In the genomic region with DNA sequence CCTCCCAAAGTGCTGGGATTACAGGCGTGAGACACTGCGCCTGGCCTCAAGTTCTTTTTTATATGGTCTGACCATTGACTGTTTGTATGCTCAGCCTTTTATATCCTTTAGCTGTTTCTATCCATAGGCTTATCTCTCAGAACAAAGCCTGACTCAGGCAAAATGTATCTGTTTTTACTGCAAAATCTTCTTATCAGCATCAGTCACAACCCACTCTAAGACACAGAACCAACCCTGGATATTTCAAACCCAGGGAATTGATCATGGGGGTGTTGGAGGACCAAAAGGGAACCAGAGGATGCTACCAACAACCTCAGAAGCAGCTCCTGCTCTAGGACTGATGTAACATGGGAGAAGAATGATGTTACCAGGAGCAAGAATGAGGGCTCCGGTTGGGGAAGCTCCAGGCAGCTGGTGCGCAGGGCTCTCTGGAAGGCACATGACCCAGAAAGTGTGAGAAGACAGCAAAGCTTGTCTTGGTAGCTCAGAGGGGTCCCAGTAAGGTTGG, we compare ENCODE assay signal across 1 cellular context.
A peak's percentile ranks its signal among the peaks of the same experiment; 100 is the strongest.
TF ChIP-seq lines count a peak whose summit lies in the region.

No MANE protein-coding gene starts in this region.

TF ChIP-seq in K562, 482 proteins besides CTCF, POLR2A, EP300 and RAD21 (continued from another document and continues in another):
- TF ChIP-seq, protein P1, sequence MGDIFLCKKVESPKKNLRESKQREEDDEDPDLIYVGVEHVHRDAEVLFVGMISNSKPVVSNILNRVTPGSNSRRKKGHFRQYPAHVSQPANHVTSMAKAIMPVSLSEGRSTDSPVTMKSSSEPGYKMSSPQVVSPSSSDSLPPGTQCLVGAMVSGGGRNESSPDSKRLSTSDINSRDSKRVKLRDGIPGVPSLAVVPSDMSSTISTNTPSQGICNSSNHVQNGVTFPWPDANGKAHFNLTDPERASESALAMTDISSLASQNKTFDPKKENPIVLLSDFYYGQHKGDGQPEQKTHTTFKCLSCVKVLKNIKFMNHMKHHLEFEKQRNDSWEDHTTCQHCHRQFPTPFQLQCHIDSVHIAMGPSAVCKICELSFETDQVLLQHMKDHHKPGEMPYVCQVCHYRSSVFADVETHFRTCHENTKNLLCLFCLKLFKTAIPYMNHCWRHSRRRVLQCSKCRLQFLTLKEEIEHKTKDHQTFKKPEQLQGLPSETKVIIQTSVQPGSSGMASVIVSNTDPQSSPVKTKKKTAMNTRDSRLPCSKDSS (IDR thresholded peaks at IDR 0.05; ENCODE audit: low read depth, partially characterized antibody), result no peak
- TF ChIP-seq, protein P2, sequence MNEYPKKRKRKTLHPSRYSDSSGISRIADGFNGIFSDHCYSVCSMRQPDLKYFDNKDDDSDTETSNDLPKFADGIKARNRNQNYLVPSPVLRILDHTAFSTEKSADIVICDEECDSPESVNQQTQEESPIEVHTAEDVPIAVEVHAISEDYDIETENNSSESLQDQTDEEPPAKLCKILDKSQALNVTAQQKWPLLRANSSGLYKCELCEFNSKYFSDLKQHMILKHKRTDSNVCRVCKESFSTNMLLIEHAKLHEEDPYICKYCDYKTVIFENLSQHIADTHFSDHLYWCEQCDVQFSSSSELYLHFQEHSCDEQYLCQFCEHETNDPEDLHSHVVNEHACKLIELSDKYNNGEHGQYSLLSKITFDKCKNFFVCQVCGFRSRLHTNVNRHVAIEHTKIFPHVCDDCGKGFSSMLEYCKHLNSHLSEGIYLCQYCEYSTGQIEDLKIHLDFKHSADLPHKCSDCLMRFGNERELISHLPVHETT (CRISPR knock-in tag; conservative IDR thresholded peaks at IDR 0.05 in 1 of 2, IDR thresholded peaks at IDR 0.05 in 1 of 2), result peak in 1 of 2 experiments; percentile 37; a peak in 1 of 4 replicates
- TF ChIP-seq, protein P3, sequence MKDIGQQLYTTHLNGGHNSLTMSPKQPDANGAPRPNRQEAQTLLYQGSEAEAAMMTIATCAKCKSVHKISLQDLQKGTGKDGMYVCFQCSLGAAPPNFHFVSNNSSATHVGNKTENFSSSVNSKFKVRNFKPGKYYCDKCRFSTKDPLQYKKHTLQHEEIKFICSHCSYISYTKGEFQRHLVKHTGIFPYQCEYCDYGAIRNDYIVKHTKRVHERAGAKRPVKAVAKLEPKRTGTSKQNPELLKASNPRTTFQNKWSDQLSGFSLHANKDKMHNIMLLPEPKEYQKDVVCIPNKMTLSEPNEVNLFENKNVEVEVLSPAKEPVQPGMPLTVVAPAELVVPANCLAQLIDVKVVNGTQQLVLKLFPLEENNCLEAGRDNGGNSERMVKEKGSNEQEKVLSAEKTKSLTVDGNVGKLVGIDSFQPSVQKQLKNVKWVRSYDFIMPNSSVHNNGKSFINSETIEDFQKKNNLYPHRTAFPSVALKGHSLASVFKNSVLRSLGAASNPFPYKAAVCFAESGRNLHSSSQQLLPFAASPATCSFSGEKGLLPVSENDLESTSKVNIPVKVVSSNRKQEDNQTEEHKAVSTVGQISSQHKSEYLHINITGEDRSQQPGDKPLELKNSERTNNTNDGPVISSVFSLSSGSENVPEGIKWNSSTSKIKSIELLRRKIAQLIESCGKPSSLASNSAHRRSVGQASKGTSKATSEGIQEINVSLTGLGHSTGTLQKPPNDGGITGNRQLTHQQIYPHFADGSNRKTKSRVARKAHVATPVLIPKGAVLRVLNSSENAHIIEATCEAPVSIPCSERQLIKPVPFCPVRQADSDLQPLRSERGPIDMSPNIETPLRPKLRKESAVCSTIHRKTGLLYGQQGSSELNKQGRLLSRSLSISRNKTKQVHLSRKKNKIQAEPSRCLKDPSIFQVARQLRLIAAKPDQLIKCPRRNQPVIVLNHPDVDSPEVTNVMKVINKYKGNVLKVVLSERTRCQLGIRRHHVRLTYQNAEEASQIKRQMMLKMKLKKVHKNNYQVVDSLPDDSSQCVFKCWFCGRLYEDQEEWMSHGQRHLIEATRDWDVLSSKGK (CRISPR knock-in tag; IDR thresholded peaks at IDR 0.05), result no peak
- TF ChIP-seq, protein P4, sequence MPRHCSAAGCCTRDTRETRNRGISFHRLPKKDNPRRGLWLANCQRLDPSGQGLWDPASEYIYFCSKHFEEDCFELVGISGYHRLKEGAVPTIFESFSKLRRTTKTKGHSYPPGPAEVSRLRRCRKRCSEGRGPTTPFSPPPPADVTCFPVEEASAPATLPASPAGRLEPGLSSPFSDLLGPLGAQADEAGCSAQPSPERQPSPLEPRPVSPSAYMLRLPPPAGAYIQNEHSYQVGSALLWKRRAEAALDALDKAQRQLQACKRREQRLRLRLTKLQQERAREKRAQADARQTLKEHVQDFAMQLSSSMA (CRISPR knock-in tag; IDR thresholded peaks at IDR 0.05), result no peak
- peak; percentile 66 for TF ChIP-seq TCF3 (CRISPR knock-in tag; IDR thresholded peaks at IDR 0.05)
- TF ChIP-seq SMARCE1 (IDR thresholded peaks at IDR 0.05), result peak; percentile 68; the same call in 1 of the 2 replicates
- TF ChIP-seq, protein P5, sequence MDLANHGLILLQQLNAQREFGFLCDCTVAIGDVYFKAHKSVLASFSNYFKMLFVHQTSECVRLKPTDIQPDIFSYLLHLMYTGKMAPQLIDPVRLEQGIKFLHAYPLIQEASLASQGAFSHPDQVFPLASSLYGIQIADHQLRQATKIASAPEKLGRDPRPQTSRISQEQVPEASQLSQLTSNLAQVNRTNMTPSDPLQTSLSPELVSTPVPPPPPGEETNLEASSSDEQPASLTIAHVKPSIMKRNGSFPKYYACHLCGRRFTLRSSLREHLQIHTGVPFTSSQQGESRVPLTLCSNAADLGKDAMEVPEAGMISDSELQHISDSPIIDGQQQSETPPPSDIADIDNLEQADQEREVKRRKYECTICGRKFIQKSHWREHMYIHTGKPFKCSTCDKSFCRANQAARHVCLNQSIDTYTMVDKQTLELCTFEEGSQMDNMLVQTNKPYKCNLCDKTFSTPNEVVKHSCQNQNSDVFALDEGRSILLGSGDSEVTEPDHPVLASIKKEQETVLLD (IDR thresholded peaks at IDR 0.05), result no peak
- TF ChIP-seq KLF10 (CRISPR knock-in tag; IDR thresholded peaks at IDR 0.05), result no peak
- TF ChIP-seq ETV5 (CRISPR knock-in tag; IDR thresholded peaks at IDR 0.05; ENCODE audit: low read depth), result no peak
- TF ChIP-seq HDAC8 (tag; IDR thresholded peaks at IDR 0.05), result no peak
- TF ChIP-seq SRF (CRISPR knock-in tag; IDR thresholded peaks at IDR 0.05), result no peak
- TF ChIP-seq ZNF830 (CRISPR knock-in tag; IDR thresholded peaks at IDR 0.05), result no peak
- no peak for TF ChIP-seq DMBX1 (CRISPR knock-in tag; IDR thresholded peaks at IDR 0.05; ENCODE audit: borderline replicate concordance)
- TF ChIP-seq U2AF1 (optimal IDR thresholded peaks at IDR 0.05; ENCODE audit: low read depth, low read length), result no peak
- peak; percentile 27; the same call in 1 of the 2 replicates for TF ChIP-seq NFIC (IDR thresholded peaks at IDR 0.05)
- peak; percentile 90 for TF ChIP-seq DPF2 (IDR thresholded peaks at IDR 0.05)
- TF ChIP-seq ELF1 (tag; IDR thresholded peaks at IDR 0.05), result no peak
- TF ChIP-seq NONO (IDR thresholded peaks at IDR 0.05; ENCODE audit: low read depth in 2 of 2, low read length in 1 of 2), result no peak
- TF ChIP-seq, protein P6, sequence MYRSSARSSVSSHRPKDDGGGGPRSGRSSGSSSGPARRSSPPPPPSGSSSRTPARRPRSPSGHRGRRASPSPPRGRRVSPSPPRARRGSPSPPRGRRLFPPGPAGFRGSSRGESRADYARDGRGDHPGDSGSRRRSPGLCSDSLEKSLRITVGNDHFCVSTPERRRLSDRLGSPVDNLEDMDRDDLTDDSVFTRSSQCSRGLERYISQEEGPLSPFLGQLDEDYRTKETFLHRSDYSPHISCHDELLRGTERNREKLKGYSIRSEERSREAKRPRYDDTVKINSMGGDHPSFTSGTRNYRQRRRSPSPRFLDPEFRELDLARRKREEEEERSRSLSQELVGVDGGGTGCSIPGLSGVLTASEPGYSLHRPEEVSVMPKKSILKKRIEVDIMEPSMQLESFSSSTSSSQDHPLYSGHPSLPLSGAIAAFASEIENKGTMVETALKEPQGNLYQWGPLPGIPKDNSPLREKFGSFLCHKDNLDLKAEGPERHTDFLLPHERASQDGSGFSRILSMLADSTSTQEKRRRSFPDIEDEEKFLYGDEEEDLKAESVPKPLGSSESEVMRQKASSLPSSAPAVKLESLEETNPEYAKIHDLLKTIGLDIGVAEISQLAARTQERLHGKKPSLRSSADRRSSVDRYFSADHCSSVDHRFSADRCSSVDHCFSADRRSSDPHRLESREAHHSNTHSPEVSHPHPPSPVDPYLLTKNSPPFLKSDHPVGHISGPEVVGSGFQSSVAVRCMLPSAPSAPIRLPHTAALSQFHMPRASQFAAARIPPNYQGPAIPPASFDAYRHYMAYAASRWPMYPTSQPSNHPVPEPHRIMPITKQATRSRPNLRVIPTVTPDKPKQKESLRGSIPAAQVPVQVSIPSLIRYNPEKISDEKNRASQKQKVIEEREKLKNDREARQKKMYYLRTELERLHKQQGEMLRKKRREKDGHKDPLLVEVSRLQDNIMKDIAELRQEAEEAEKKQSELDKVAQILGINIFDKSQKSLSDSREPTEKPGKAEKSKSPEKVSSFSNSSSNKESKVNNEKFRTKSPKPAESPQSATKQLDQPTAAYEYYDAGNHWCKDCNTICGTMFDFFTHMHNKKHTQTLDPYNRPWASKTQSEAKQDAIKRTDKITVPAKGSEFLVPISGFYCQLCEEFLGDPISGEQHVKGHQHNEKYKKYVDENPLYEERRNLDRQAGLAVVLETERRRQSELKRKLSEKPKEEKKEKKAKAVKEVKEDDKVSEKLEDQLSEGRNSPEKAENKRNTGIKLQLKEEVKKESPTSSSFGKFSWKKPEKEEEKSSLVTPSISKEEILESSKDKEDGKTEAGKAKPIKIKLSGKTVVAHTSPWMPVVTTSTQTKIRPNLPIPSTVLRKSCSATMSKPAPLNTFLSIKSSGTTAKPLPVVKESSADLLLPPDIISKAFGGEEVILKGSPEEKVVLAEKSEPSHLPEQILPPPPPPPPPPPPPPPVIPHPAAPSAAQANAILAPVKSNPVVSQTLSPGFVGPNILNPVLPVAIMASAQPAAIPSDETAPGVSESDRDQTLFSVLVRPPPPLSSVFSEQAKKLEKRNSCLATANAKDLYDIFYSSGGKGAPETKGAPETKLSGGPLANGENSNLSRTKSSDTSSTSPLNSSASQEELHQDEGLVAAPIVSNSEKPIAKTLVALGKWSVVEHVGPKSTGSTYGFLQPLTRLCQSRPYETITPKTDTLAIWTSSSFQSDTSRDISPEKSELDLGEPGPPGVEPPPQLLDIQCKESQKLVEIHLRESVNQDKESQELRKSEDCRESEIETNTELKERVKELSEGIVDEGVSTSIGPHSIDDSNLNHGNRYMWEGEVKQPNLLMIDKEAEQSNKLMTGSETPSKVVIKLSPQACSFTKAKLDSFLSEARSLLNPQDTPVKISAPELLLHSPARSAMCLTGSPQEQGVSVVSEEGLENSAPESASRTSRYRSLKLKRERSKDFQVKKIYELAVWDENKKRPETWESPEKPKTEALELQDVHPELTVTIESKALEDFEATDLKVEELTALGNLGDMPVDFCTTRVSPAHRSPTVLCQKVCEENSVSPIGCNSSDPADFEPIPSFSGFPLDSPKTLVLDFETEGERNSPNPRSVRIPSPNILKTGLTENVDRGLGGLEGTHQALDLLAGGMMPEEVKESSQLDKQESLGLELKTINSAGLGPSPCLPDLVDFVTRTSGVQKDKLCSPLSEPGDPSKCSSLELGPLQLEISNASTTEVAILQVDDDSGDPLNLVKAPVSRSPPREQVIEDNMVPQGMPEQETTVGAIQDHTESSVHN (IDR thresholded peaks at IDR 0.05; ENCODE audit: borderline replicate concordance in 1 of 2, low read depth in 1 of 2), result no peak
- TF ChIP-seq KAT2B (IDR thresholded peaks at IDR 0.05; ENCODE audit: low read depth, low read length), result no peak
- TF ChIP-seq HDAC2 (IDR thresholded peaks at IDR 0.05), result peak; percentile 75; the same call in 1 of the 2 replicates
- no peak for TF ChIP-seq ZNF699 (CRISPR knock-in tag; IDR thresholded peaks at IDR 0.05; ENCODE audit: insufficient replicate concordance)
- TF ChIP-seq ERF (CRISPR knock-in tag; IDR thresholded peaks at IDR 0.05), result no peak
- TF ChIP-seq, protein P7, sequence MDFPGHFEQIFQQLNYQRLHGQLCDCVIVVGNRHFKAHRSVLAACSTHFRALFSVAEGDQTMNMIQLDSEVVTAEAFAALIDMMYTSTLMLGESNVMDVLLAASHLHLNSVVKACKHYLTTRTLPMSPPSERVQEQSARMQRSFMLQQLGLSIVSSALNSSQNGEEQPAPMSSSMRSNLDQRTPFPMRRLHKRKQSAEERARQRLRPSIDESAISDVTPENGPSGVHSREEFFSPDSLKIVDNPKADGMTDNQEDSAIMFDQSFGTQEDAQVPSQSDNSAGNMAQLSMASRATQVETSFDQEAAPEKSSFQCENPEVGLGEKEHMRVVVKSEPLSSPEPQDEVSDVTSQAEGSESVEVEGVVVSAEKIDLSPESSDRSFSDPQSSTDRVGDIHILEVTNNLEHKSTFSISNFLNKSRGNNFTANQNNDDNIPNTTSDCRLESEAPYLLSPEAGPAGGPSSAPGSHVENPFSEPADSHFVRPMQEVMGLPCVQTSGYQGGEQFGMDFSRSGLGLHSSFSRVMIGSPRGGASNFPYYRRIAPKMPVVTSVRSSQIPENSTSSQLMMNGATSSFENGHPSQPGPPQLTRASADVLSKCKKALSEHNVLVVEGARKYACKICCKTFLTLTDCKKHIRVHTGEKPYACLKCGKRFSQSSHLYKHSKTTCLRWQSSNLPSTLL (IDR thresholded peaks at IDR 0.05), result peak; percentile 95
- TF ChIP-seq CAMTA2 (CRISPR knock-in tag; conservative IDR thresholded peaks at IDR 0.05), result no peak
- TF ChIP-seq ZNF134 (CRISPR knock-in tag; conservative IDR thresholded peaks at IDR 0.05), result no peak
- no peak for TF ChIP-seq NFIX (CRISPR knock-in tag; IDR thresholded peaks at IDR 0.05; ENCODE audit: low read depth)
- no peak for TF ChIP-seq MXI1 (IDR thresholded peaks at IDR 0.05; ENCODE audit: low read depth, low read length)
- TF ChIP-seq PHF20 (IDR thresholded peaks at IDR 0.05; ENCODE audit: partially characterized antibody), result no peak
- TF ChIP-seq RBM14 (IDR thresholded peaks at IDR 0.05; ENCODE audit: borderline replicate concordance, insufficient read depth, low read depth, low read length), result no peak
- TF ChIP-seq MEF2D (tag; conservative IDR thresholded peaks at IDR 0.05; ENCODE audit: low read depth), result peak; percentile 82
- TF ChIP-seq RCOR1 (IDR thresholded peaks at IDR 0.05; ENCODE audit: borderline replicate concordance in 1 of 2, low read depth in 2 of 2, low read length in 2 of 2), result peak in 1 of 2 experiments; percentile 58; a peak in 1 of 4 replicates
- no peak for TF ChIP-seq HMG20B (CRISPR knock-in tag; IDR thresholded peaks at IDR 0.05)
- TF ChIP-seq ZFX (CRISPR knock-in tag; IDR thresholded peaks at IDR 0.05), result no peak
- TF ChIP-seq MAFG (tag; conservative IDR thresholded peaks at IDR 0.05), result peak; percentile 86
- no peak for TF ChIP-seq DNMT1 (IDR thresholded peaks at IDR 0.05)
- no peak for TF ChIP-seq ARHGAP35 (IDR thresholded peaks at IDR 0.05; ENCODE audit: partially characterized antibody)
- no peak for TF ChIP-seq LCOR (CRISPR knock-in tag; IDR thresholded peaks at IDR 0.05)
- TF ChIP-seq TAF1 (IDR thresholded peaks at IDR 0.05; ENCODE audit: control insufficient read depth, extremely low read depth, insufficient read depth, low read length, severe bottlenecking), result no peak
- peak; percentile 66; the same call in 1 of the 2 replicates for TF ChIP-seq SMARCC2 (IDR thresholded peaks at IDR 0.05; ENCODE audit: low read depth)
- no peak for TF ChIP-seq STAG1 (CRISPR knock-in tag; IDR thresholded peaks at IDR 0.05; ENCODE audit: borderline replicate concordance)
- peak; percentile 39; the same call in 1 of the 2 replicates for TF ChIP-seq ZNF175 (CRISPR knock-in tag; IDR thresholded peaks at IDR 0.05; ENCODE audit: low read depth)
- no peak for TF ChIP-seq ZNF253 (CRISPR knock-in tag; conservative IDR thresholded peaks at IDR 0.05)
- no peak for TF ChIP-seq SMAD1 (IDR thresholded peaks at IDR 0.05; ENCODE audit: low read depth, low read length, partially characterized antibody)
- TF ChIP-seq FOXJ2 (tag; IDR thresholded peaks at IDR 0.05), result peak; percentile 58; the same call in 1 of the 2 replicates
- TF ChIP-seq NRF1 (conservative IDR thresholded peaks at IDR 0.05 in 1 of 2, IDR thresholded peaks at IDR 0.05 in 1 of 2), result peak; percentile 63 to 75
